ENCODE assay signal across 10 cellular contexts in the genomic region with DNA sequence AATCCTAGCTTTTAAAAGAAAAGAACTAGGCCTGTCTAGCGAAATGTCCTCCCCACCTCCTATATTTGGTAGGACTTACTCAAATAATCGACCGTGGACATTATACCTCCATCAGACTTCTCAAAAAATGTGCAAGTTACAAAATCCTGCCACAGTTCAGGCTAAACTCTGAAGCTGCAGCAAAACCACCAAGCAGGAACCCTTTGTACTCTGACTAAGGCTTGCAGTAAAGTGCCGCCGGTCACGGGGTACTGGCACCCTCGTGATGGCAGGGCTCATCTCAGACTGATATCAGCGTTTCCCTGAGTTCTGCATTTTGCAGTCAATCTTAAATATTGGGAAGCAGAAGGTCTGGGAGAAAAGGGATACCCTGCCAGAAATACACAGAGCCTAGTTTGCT. TPM values are rescaled to one million over a fixed set of nuclear protein-coding genes. Genes with fewer than 3 reads are reported as not detected.
DNase-seq lines count a peak whose midpoint lies in the region; ATAC-seq and TF ChIP-seq lines count a peak whose summit lies in the region.
"Had no signal": no experiment of that assay in that cellular context is flagged by ENCODE, and none has a peak within 500 bp of the region (broad histone marks: within the 10 kb centered on the region; RNA-seq: fewer than 3 reads in every experiment).

No MANE protein-coding gene starts in this region.

- WGBS in heart right ventricle, 2 donors: 67 to 74% methylated on average over 8 of the region's 8 CpGs

- no peaks in the 10 kb centered on the region for H3K9me3 Mint-ChIP-seq in activated T-cell treated with anti-CD3 and anti-CD28 coated beads, Interleukin-2, amount 50 U/mL, for 4 hours

- H3K36me3 Mint-ChIP-seq in activated T-cell treated with anti-CD3 and anti-CD28 coated beads, Interleukin-2, amount 50 U/mL, for 4 hours (ENCODE audit: insufficient read depth): peaks cover 27% of the 10 kb centered on the region

- ATAC-seq in activated T-cell treated with anti-CD3 and anti-CD28 coated beads, Interleukin-2, amount 50 U/mL, for 4 hours: peak; percentile 94 to 96
- ATAC-seq in heart right ventricle: peak in 7 of 8 donors; percentile 79 to 94 (median 83)
- no peak for ATAC-seq in HG03280 (IDR thresholded peaks at IDR 0.05; ENCODE audit: unreplicated experiment)
- no peak for ATAC-seq in HG03095 (IDR thresholded peaks at IDR 0.05; ENCODE audit: unreplicated experiment)
- no peak for ATAC-seq in HG03135 (IDR thresholded peaks at IDR 0.05; ENCODE audit: unreplicated experiment)

- TF ChIP-seq POLR2A in NB4 (IDR thresholded peaks at IDR 0.05; ENCODE audit: extremely low read depth, insufficient read length): no peak

- H3K27me3 ChIP-seq in heart right ventricle: no peaks in the 10 kb centered on the region
- no peaks in the 10 kb centered on the region for H3K27me3 ChIP-seq in skeletal muscle satellite cell (ENCODE audit: control insufficient read depth, insufficient read depth, low read length)

- TF ChIP-seq CTCF in NB4 (IDR thresholded peaks at IDR 0.05; ENCODE audit: low read depth, low read length) (no peak), heart right ventricle (IDR thresholded peaks at IDR 0.05) (no peak)

- H3K36me3 ChIP-seq in heart right ventricle: peaks cover 0 to 45% (median 29%) of the 10 kb centered on the region in 9 donors
- H3K36me3 ChIP-seq in skeletal muscle satellite cell (ENCODE audit: insufficient read depth, low read length): peaks cover 9% of the 10 kb centered on the region

- peaks cover 0 to 50% (median 10%) of the 10 kb centered on the region in 9 donors for H3K4me1 ChIP-seq in heart right ventricle
- peaks cover 40% of the 10 kb centered on the region for H3K4me1 ChIP-seq in skeletal muscle satellite cell (ENCODE audit: control insufficient read depth, insufficient read depth, low read length)

- DNase-seq in NB4 (ENCODE audit: low read depth): peak; percentile 26
- DNase-seq in activated T-cell treated with anti-CD3 and anti-CD28 coated beads, Interleukin-2, amount 50 U/mL, for 4 hours: peak; percentile 48
- peak; percentile 41 to 47 for DNase-seq in heart right ventricle
- no peak for DNase-seq in SHP77 (lab: John Stamatoyannopoulos, UW)

- H3K27me3 Mint-ChIP-seq in activated T-cell treated with anti-CD3 and anti-CD28 coated beads, Interleukin-2, amount 50 U/mL, for 4 hours (ENCODE audit: low read depth): no peaks in the 10 kb centered on the region

- intact Hi-C loops in heart right ventricle (cut with DNase I): no loop called here

- peak overlapping the region; percentile 50 for H3K4me3 Mint-ChIP-seq in activated T-cell treated with anti-CD3 and anti-CD28 coated beads, Interleukin-2, amount 50 U/mL, for 4 hours

- H3K4me2 ChIP-seq in skeletal muscle satellite cell (ENCODE audit: low read length): peak overlapping the region; percentile 71

- H3K27ac ChIP-seq in heart right ventricle: peak overlapping the region in 7 of 10 donors; percentile 0 to 81 (median 27)

- H3K4me3 ChIP-seq in NB4 (ENCODE audit: low read depth, low read length) (no peak overlapping the region), heart right ventricle (peak overlapping the region in 7 of 10 donors; percentile 3 to 36 (median 11)), skeletal muscle satellite cell (ENCODE audit: low read length) (peak overlapping the region; percentile 31)
- H3K4me3 ChIP-seq: HAP-1 had no signal

- peak overlapping the region; percentile 72 for H3K9ac ChIP-seq in skeletal muscle satellite cell (ENCODE audit: low read depth, low read length)

- peaks cover 35% of the 10 kb centered on the region for H3K4me1 Mint-ChIP-seq in activated T-cell treated with anti-CD3 and anti-CD28 coated beads, Interleukin-2, amount 50 U/mL, for 4 hours (ENCODE audit: low read depth)

- no peaks in the 10 kb centered on the region for H3K9me3 ChIP-seq in heart right ventricle
- no peaks in the 10 kb centered on the region for H3K9me3 ChIP-seq in skeletal muscle satellite cell (replicated peaks; ENCODE audit: low read length)
- H3K9me3 ChIP-seq: HAP-1 had no signal

RNA-seq across cellular contexts. Expression of a gene that starts 17.1 kb away (rescaled TPM):
- 10 to 100 TPM; 39.1 to 45.0 (median 39.3) TPM for total RNA-seq in activated T-cell treated with anti-CD3 and anti-CD28 coated beads, Interleukin-2, amount 50 U/mL, for 4 hours
- total RNA-seq in heart right ventricle: 10 to 100 TPM; 17.3 to 31.3 (median 22.8) TPM
- 10 to 100 TPM; 10.7 to 12.0 TPM for polyA plus RNA-seq in heart right ventricle
- total RNA-seq in skeletal muscle satellite cell (2012; rRNA removed): 27.7 and 33.5 TPM in 2 replicates

RNA-seq across cellular contexts. Expression of a gene that starts 39.1 kb away (rescaled TPM):
- total RNA-seq in activated T-cell treated with anti-CD3 and anti-CD28 coated beads, Interleukin-2, amount 50 U/mL, for 4 hours: 10 to 100 TPM; 40.6 to 47.6 (median 42.5) TPM
- total RNA-seq in heart right ventricle: 10 to 100 TPM; 17.3 to 27.3 (median 22.3) TPM
- polyA plus RNA-seq in heart right ventricle: 10 to 100 TPM; 22.7 to 25.8 TPM
- total RNA-seq in skeletal muscle satellite cell (2012; rRNA removed): 31.9 TPM in 2 replicates

RNA-seq across cellular contexts. Expression of a gene that starts 56.7 kb away (rescaled TPM):
- not detected for total RNA-seq in activated T-cell treated with anti-CD3 and anti-CD28 coated beads, Interleukin-2, amount 50 U/mL, for 4 hours
- total RNA-seq in heart right ventricle: not detected
- polyA plus RNA-seq in heart right ventricle: not detected
- total RNA-seq in skeletal muscle satellite cell (2012; rRNA removed): not detected in 2 replicates
- total RNA-seq: dermis microvascular lymphatic vessel endothelial cell had no signal

Comparison
In these comparisons a context has a peak if more than half of its experiments do, and no peak if none do; other contexts are left out.
1. DNase-seq: peak in NB4 (single experiment), activated T-cell treated with anti-CD3 and anti-CD28 coated beads, Interleukin-2, amount 50 U/mL, for 4 hours (single experiment) and heart right ventricle (2 of 2); none in SHP77 (0 of 2).
2. ATAC-seq: peak in activated T-cell treated with anti-CD3 and anti-CD28 coated beads, Interleukin-2, amount 50 U/mL, for 4 hours (2 of 2) and heart right ventricle (7 of 8); none in HG03280 (single experiment), HG03095 (single experiment) and HG03135 (single experiment).